1 cellular context compared by ENCODE assay signal in the genomic region with DNA sequence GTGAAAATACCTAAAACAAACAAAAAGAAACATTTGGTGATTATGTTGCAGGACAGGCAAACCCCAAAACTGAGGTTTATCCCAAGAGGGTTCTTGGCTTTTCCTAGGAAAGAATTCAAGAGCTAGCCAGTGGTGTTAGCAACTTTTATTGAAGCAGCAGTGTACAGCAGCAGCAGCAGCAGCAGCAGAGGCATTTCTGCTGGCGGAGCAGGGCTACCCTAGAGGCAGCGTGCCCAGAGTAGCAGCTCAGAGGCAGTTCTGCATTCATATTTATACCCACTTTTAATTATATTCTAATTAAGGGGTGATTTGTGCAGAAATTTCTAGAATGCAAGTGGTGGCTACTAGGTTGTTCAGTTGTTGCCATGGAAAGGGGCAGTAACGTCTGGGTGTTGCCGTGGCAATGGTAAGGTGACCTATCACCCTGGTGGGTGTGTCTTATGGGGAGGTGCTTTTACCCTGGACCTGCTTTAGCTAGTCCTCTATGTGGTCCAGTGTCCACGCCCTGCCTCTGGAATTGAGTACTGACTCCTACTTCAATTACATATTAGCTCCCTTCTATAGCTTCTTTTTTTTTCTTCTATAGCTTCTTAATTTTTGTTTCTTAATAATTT.
TF ChIP-seq lines count a peak whose summit lies in the region.

No MANE protein-coding gene starts in this region.

TF ChIP-seq in WTC11, 78 proteins besides CTCF, POLR2A, EP300 and RAD21:
- TF ChIP-seq USF2 (CRISPR knock-in tag; IDR thresholded peaks at IDR 0.05) (no peak), SMAD3 (CRISPR knock-in tag; IDR thresholded peaks at IDR 0.05; ENCODE audit: borderline replicate concordance) (no peak), NR2C2 (CRISPR knock-in tag; IDR thresholded peaks at IDR 0.05) (no peak), NR3C1 (CRISPR knock-in tag; conservative IDR thresholded peaks at IDR 0.05; ENCODE audit: low read depth) (no peak)
